Comparison of ENCODE assay signal across 23 cellular contexts in the genomic region with DNA sequence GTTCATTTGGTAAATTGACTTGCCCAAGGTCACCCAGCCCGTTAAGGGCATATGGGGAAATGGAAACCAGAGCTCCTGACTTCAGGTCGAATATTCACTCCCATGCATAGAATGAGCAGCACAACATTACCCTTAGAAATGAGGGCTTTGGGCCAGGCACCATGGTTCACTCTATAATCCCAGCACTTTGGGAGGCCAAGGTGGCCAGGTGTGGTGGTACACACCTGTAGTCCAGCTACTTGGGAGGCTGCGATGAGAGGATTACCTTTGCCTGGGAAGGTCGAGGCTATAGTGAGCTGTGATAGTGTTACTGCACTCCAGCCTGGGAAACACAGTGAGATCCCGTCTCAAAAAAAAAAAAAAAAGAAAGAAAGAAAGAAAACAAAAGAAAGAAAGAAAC.
"Had no signal": no experiment of that assay in that cellular context is flagged by ENCODE, and none has a peak within 500 bp of the region (broad histone marks: within the 10 kb centered on the region; RNA-seq: fewer than 3 reads in every experiment).

No MANE protein-coding gene starts in this region.

- DNase-seq: colonic mucosa; cortex of kidney; dermis blood vessel endothelial cell; dorsolateral prefrontal cortex; effector CD4-positive, alpha-beta T cell; effector CD8-positive, alpha-beta T cell; effector memory CD4-positive, alpha-beta T cell; effector memory CD8-positive, alpha-beta T cell; endodermal cell; erythroblast; esophagus squamous epithelium; foreskin fibroblast; foreskin keratinocyte; foreskin melanocyte; gastrocnemius medialis; glutamatergic neuron; head of caudate nucleus; heart left ventricle; heart right ventricle had no signal

- H3K27ac ChIP-seq: colonic mucosa, coronary artery, dorsolateral prefrontal cortex, epithelial cell of prostate, esophagus squamous epithelium, foreskin keratinocyte, gastrocnemius medialis, gastroesophageal sphincter, heart left ventricle, heart right ventricle had no signal

- H3K4me1 ChIP-seq: colonic mucosa, esophagus squamous epithelium, foreskin keratinocyte, gastrocnemius medialis, gastroesophageal sphincter had no signal

- H3K36me3 ChIP-seq: colonic mucosa, esophagus squamous epithelium, gastrocnemius medialis, gastroesophageal sphincter, heart left ventricle, heart right ventricle had no signal

- H3K27me3 ChIP-seq: colonic mucosa, esophagus squamous epithelium, foreskin keratinocyte, gastrocnemius medialis, gastroesophageal sphincter, heart left ventricle, heart right ventricle had no signal

- ATAC-seq: effector memory CD8-positive, alpha-beta T cell; esophagus mucosa; foreskin keratinocyte; gastrocnemius medialis; gastroesophageal sphincter; heart left ventricle; heart right ventricle had no signal

- H3K4me3 ChIP-seq: colonic mucosa, coronary artery, dorsolateral prefrontal cortex, esophagus squamous epithelium, gastrocnemius medialis, gastroesophageal sphincter, heart left ventricle, heart right ventricle had no signal

- H3K9me3 ChIP-seq: colonic mucosa, esophagus squamous epithelium, gastrocnemius medialis, gastroesophageal sphincter, heart left ventricle had no signal
